ENCODE assay signal across 8 cellular contexts in the genomic region with DNA sequence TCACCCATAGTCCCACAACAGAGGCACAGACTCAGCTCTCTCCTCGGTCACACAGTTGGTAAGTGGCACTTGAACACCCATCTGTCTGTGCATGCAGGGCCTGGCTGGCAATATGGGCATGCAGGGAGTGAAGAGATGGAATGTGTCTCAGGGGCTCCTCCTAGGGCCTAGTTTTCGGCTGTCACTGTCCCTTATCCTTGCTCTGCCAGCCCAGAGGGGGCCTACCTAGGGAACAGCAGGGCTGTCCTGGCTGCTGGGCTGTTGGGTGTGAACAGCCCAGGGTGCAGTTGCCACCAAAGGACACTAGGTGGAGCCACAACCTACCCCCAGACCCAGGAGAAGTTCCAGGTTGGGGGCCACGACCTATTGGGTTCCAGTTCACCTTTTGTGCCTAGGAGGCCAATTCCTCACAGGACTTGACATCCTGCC. TPM values are rescaled to one million over a fixed set of nuclear protein-coding genes. Genes with fewer than 3 reads are reported as not detected.
DNase-seq lines count a peak whose midpoint lies in the region; ATAC-seq and TF ChIP-seq lines count a peak whose summit lies in the region.
"Not testable (repeated sequence)": the region's sequence is repeated elsewhere in the genome, so short reads cannot be mapped to it uniquely, and the experiment has no call there.

No MANE protein-coding gene starts in this region.

- not testable (repeated sequence) for H3K36me3 Mint-ChIP-seq in CD8-positive, alpha-beta T cell; activated naive CD4-positive, alpha-beta T cell treated with anti-CD3 and anti-CD28 coated beads for 36 hours (ENCODE audit: low read depth)

- H3K4me1 ChIP-seq in CD8-positive, alpha-beta T cell (ENCODE audit: insufficient read depth, low read length); Loucy (ENCODE audit: insufficient read depth, low read length, poor library complexity, severe bottlenecking); esophagus muscularis mucosa: not testable (repeated sequence)

- not testable (repeated sequence) for H3K27me3 ChIP-seq in CD8-positive, alpha-beta T cell (ENCODE audit: insufficient read depth, low read length); Loucy (ENCODE audit: insufficient read depth, low read length, poor library complexity, severe bottlenecking)
- H3K27me3 ChIP-seq in esophagus muscularis mucosa, result peaks cover 0 to 17% (median 9%) of the 10 kb centered on the region in 4 donors

- 0% methylated on average over 1 of the region's 3 CpGs for WGBS in esophagus muscularis mucosa

- not testable (repeated sequence) for H3F3A ChIP-seq in Loucy (ENCODE audit: low read depth)

- TF ChIP-seq CTCF in CD8-positive, alpha-beta T cell (IDR thresholded peaks at IDR 0.05), result not testable (repeated sequence)
- 0 out of 2 replicates have a peak, but pooled peaks have one; percentile 26 for TF ChIP-seq CTCF in Loucy (conservative IDR thresholded peaks at IDR 0.05; ENCODE audit: low read length)
- peak in 1 of 3 experiments; percentile 62 for TF ChIP-seq CTCF in esophagus muscularis mucosa (IDR thresholded peaks at IDR 0.05)

- DNase-seq in CD8-positive, alpha-beta T cell, result peak in 2 of 7 experiments; percentile 61 to 77
- DNase-seq in T-helper 9 cell, result peak; percentile 71
- DNase-seq in activated naive CD4-positive, alpha-beta T cell treated with anti-CD3 and anti-CD28 coated beads for 36 hours, result peak; percentile 73
- peak; percentile 29 for DNase-seq in esophagus muscularis mucosa (ENCODE audit: extremely low spot score)
- peak; percentile 70 for DNase-seq in medulla oblongata (ENCODE audit: extremely low spot score)
- peak; percentile 15 for DNase-seq in stimulated activated naive CD4-positive, alpha-beta T cell treated with Interleukin-2 at 50 U/mL for 16 hours (lab: John Stamatoyannopoulos, UW)

- not testable (repeated sequence) for H3K4me3 Mint-ChIP-seq in CD8-positive, alpha-beta T cell
- H3K4me3 Mint-ChIP-seq in activated naive CD4-positive, alpha-beta T cell treated with anti-CD3 and anti-CD28 coated beads for 36 hours, result peak overlapping the region; percentile 6

- not testable (repeated sequence) for H3K36me3 ChIP-seq in CD8-positive, alpha-beta T cell (ENCODE audit: insufficient read depth, low read length); Loucy (ENCODE audit: insufficient read depth, low read length); esophagus muscularis mucosa

- not testable (repeated sequence) for TF ChIP-seq POLR2A in esophagus muscularis mucosa (IDR thresholded peaks at IDR 0.05; ENCODE audit: low read depth)

- CTCF ChIA-PET in CD8-positive, alpha-beta T cell (lab: Charles Lee), result interaction anchor here (1.0 to 1.2 kb wide), 2 partner anchors 11 to 97 kb away, joined by 3 to 4 read pairs; no protein-coding TSS in a partner anchor
- CTCF ChIA-PET in activated naive CD4-positive, alpha-beta T cell treated with anti-CD3 and anti-CD28 coated beads for 36 hours (lab: Charles Lee), result interaction anchor here (0.6 to 1.3 kb wide), 3 partner anchors 14 to 194 kb away, joined by 3 to 4 read pairs (median 4); no protein-coding TSS in a partner anchor

- not testable (repeated sequence) for H3K9me2 ChIP-seq in Loucy (replicated peaks; ENCODE audit: low read depth, low read length)

- not testable (repeated sequence) for H3K27ac Mint-ChIP-seq in CD8-positive, alpha-beta T cell; activated naive CD4-positive, alpha-beta T cell treated with anti-CD3 and anti-CD28 coated beads for 36 hours

- not testable (repeated sequence) for H3K27me3 Mint-ChIP-seq in CD8-positive, alpha-beta T cell (ENCODE audit: low read depth); activated naive CD4-positive, alpha-beta T cell treated with anti-CD3 and anti-CD28 coated beads for 36 hours (ENCODE audit: low read depth)

- intact Hi-C loops in CD8-positive, alpha-beta T cell (cut with DNase I, micrococcal nuclease); activated naive CD4-positive, alpha-beta T cell treated with anti-CD3 and anti-CD28 coated beads for 36 hours (cut with micrococcal nuclease); esophagus muscularis mucosa (cut with DNase I): not testable (repeated sequence)

- peak; percentile 88 for ATAC-seq in CD8-positive, alpha-beta T cell
- ATAC-seq in GM21576 (IDR thresholded peaks at IDR 0.05; ENCODE audit: unreplicated experiment), result peak; percentile 54

- POLR2A ChIA-PET in CD8-positive, alpha-beta T cell (lab: Charles Lee), result not testable (repeated sequence)

- H2AFZ ChIP-seq in Loucy (ENCODE audit: low read length), result not testable (repeated sequence)

- H3K9ac ChIP-seq in Loucy (ENCODE audit: low read depth, low read length, poor library complexity, severe bottlenecking), result not testable (repeated sequence)

- H3K79me2 ChIP-seq in Loucy (ENCODE audit: insufficient read depth, low read length), result not testable (repeated sequence)

- not testable (repeated sequence) for H3K4me2 ChIP-seq in Loucy (ENCODE audit: low read depth, low read length, poor library complexity, severe bottlenecking)

- not testable (repeated sequence) for H4K20me1 ChIP-seq in Loucy (ENCODE audit: insufficient read depth, low read length, poor library complexity, severe bottlenecking)

- not testable (repeated sequence) for TF ChIP-seq EP300 in esophagus muscularis mucosa (IDR thresholded peaks at IDR 0.05)

- not testable (repeated sequence) for H3K9me3 ChIP-seq in CD8-positive, alpha-beta T cell (ENCODE audit: low read length); Loucy (ENCODE audit: insufficient read depth, low read depth, low read length); esophagus muscularis mucosa

- H3K27ac ChIP-seq in CD8-positive, alpha-beta T cell (ENCODE audit: low read depth, low read length); esophagus muscularis mucosa (replicated peaks in 1 of 4): not testable (repeated sequence)

- not testable (repeated sequence) for H3K4me3 ChIP-seq in CD8-positive, alpha-beta T cell (ENCODE audit: low read depth, low read length); Loucy (ENCODE audit: low read length, poor library complexity, severe bottlenecking); esophagus muscularis mucosa

- not testable (repeated sequence) for H3K9me3 Mint-ChIP-seq in CD8-positive, alpha-beta T cell; activated naive CD4-positive, alpha-beta T cell treated with anti-CD3 and anti-CD28 coated beads for 36 hours

- H3K4me1 Mint-ChIP-seq in CD8-positive, alpha-beta T cell (ENCODE audit: low read depth); activated naive CD4-positive, alpha-beta T cell treated with anti-CD3 and anti-CD28 coated beads for 36 hours (ENCODE audit: low read depth): not testable (repeated sequence)

RNA-seq across cellular contexts. Expression of gene RNU1-4, which starts 30.6 kb away (rescaled TPM):
- total RNA-seq in CD8-positive, alpha-beta T cell, result 1,000 to 10,000 TPM; 3,774 to 3,852 TPM
- 1,000 to 10,000 TPM; 1,341 to 1,386 TPM for total RNA-seq in activated naive CD4-positive, alpha-beta T cell treated with anti-CD3 and anti-CD28 coated beads for 36 hours
- under 1 TPM in 2 of 4 donors, not detected in 2; under 0.01 TPM for total RNA-seq in esophagus muscularis mucosa

RNA-seq across cellular contexts. Expression of gene RNU1-3, which starts 42.9 kb away (rescaled TPM):
- 1,000 to 10,000 TPM; 3,774 to 3,852 TPM for total RNA-seq in CD8-positive, alpha-beta T cell
- total RNA-seq in activated naive CD4-positive, alpha-beta T cell treated with anti-CD3 and anti-CD28 coated beads for 36 hours, result 1,000 to 10,000 TPM; 1,341 to 1,386 TPM
- total RNA-seq in esophagus muscularis mucosa, result under 1 TPM in 2 of 4 donors, not detected in 2; under 0.01 TPM

Comparison
In these comparisons a context has a peak if more than half of its experiments do, and no peak if none do; other contexts are left out.
1. RNA of gene RNU1-4, which starts 30.6 kb away (total RNA-seq): 3,774 to 3,852 TPM in CD8-positive, alpha-beta T cell and 1,341 to 1,386 TPM in activated naive CD4-positive, alpha-beta T cell treated with anti-CD3 and anti-CD28 coated beads for 36 hours; under 0.01 TPM in esophagus muscularis mucosa; every median in the first group is over 1,000 times any median in the second.
2. RNA of gene RNU1-3, which starts 42.9 kb away (total RNA-seq): 3,774 to 3,852 TPM in CD8-positive, alpha-beta T cell and 1,341 to 1,386 TPM in activated naive CD4-positive, alpha-beta T cell treated with anti-CD3 and anti-CD28 coated beads for 36 hours; under 0.01 TPM in esophagus muscularis mucosa; every median in the first group is over 1,000 times any median in the second.